ENCODE assay signal across 15 cellular contexts in genomic region chr4:151673913-151674520, GRCh38.
DNase-seq lines count a peak whose midpoint lies in the region; ATAC-seq, FAIRE-seq and TF ChIP-seq lines count a peak whose summit lies in the region.
"Had no signal": no experiment of that assay in that cellular context is flagged by ENCODE, and none has a peak within 500 bp of the region (broad histone marks: within the 10 kb centered on the region; RNA-seq: fewer than 3 reads in every experiment).

No MANE protein-coding gene starts in this region.

- H3K79me2 ChIP-seq in GM23248 (ENCODE audit: insufficient read depth) = no peaks in the 10 kb centered on the region

- no peak overlapping the region for H2AFZ ChIP-seq in GM23248

- 36 to 39% methylated on average over 12 of the region's 12 CpGs for WGBS in pancreas, 2 donors
- WGBS in GM23248 (ENCODE audit: low coverage in 1 of 2, low lambda C conversion rate in 2 of 2, missing lambda C conversion rate in 2 of 2), 2 experiments = 89 to 92% methylated on average over 12 of the region's 12 CpGs

- H3K27me3 ChIP-seq in ascending aorta (no peaks in the 10 kb centered on the region), left ventricle myocardium inferior (ENCODE audit: low read depth) (no peaks in the 10 kb centered on the region), pancreas (no peaks in the 10 kb centered on the region), GM23248 (replicated peaks; ENCODE audit: insufficient read depth) (no peaks in the 10 kb centered on the region)

- H3K9me3 ChIP-seq in ascending aorta = no peaks in the 10 kb centered on the region
- H3K9me3 ChIP-seq in left ventricle myocardium inferior (replicated peaks) = no peaks in the 10 kb centered on the region
- H3K9me3 ChIP-seq in pancreas = no peaks in the 10 kb centered on the region
- H3K9me3 ChIP-seq in GM23248 (ENCODE audit: low read depth) = no peaks in the 10 kb centered on the region

- TF ChIP-seq CTCF in LNCaP clone FGC (IDR thresholded peaks at IDR 0.05; ENCODE audit: control insufficient read depth, extremely low read depth, insufficient read depth) (no peak), ascending aorta (IDR thresholded peaks at IDR 0.05) (no peak), left ventricle myocardium inferior (IDR thresholded peaks at IDR 0.05; ENCODE audit: borderline replicate concordance) (no peak), pancreas (IDR thresholded peaks at IDR 0.05) (no peak)

- H3K4me2 ChIP-seq in GM23248 (ENCODE audit: unreplicated experiment) = no peak overlapping the region

- ATAC-seq in pancreas (peak; percentile 53 to 69 (median 60)), HG02759 (IDR thresholded peaks at IDR 0.05; ENCODE audit: unreplicated experiment) (no peak), GM18868 (IDR thresholded peaks at IDR 0.05; ENCODE audit: unreplicated experiment) (no peak)
- ATAC-seq: naive thymus-derived CD8-positive, alpha-beta T cell had no signal

- H3K36me3 ChIP-seq in ascending aorta (no peaks in the 10 kb centered on the region), left ventricle myocardium inferior (peaks cover 11% of the 10 kb centered on the region), pancreas (no peaks in the 10 kb centered on the region), GM23248 (ENCODE audit: low read depth) (no peaks in the 10 kb centered on the region)

- no peaks in the 10 kb centered on the region for H3K4me1 ChIP-seq in ascending aorta
- peaks cover 44% of the 10 kb centered on the region for H3K4me1 ChIP-seq in left ventricle myocardium inferior
- no peaks in the 10 kb centered on the region for H3K4me1 ChIP-seq in pancreas
- peaks cover 14% of the 10 kb centered on the region for H3K4me1 ChIP-seq in GM23248 (ENCODE audit: insufficient read depth)

- H3K27ac ChIP-seq in ascending aorta (no peak overlapping the region), left ventricle myocardium inferior (replicated peaks) (no peak overlapping the region), pancreas (no peak overlapping the region), GM23248 (no peak overlapping the region)

- H4K20me1 ChIP-seq in GM23248 (ENCODE audit: insufficient read depth) = no peaks in the 10 kb centered on the region

- H3K9me2 ChIP-seq in GM23248 (ENCODE audit: insufficient read depth) = no peaks in the 10 kb centered on the region

- DNase-seq in LNCaP clone FGC (ENCODE audit: low read depth) (no peak), ascending aorta (ENCODE audit: low spot score in 2 of 2) (no peak), left ventricle myocardium inferior (no peak), pancreas (no peak), DMS 273 (lab: John Stamatoyannopoulos, UW; ENCODE audit: unreplicated experiment) (no peak), GM23248 (no peak)
- DNase-seq: activated CD4-positive, alpha-beta T cell treated with anti-CD3 and anti-CD28 coated beads for 4 hours; activated CD8-positive, alpha-beta memory T cell treated with anti-CD3 and anti-CD28 coated beads, Interleukin-2, amount 50 U/mL, for 4 hours; activated naive CD4-positive, alpha-beta T cell; Kasumi-1; naive thymus-derived CD8-positive, alpha-beta T cell; NCI-H1436 treated with DMSO at 0.1 percent for 48 hours; NK-92 treated with Interleukin-12 subunit alpha and Interleukin-12 subunit beta, amount 100 ng/mL, for 24 hours had no signal

- H3K4me3 ChIP-seq in LNCaP clone FGC (ENCODE audit: low read depth, low read length) = peak overlapping the region; percentile 40; the same call in 1 of the 2 replicates
- peak overlapping the region; percentile 41 to 60 for H3K4me3 ChIP-seq in ascending aorta
- peak overlapping the region; percentile 56 for H3K4me3 ChIP-seq in left ventricle myocardium inferior
- H3K4me3 ChIP-seq in pancreas = peak overlapping the region in 2 of 4 donors; percentile 23 to 32
- no peak overlapping the region for H3K4me3 ChIP-seq in GM23248

- FAIRE-seq in pancreas (lab: Jason Lieb, UNC) = no peak

- peaks cover 13% of the 10 kb centered on the region; the same call in 1 of the 2 replicates for H3F3A ChIP-seq in GM23248 (ENCODE audit: insufficient read depth)

- in situ Hi-C loops in GM23248 (cut with MboI) = no loop called here

- no peak overlapping the region for H3K9ac ChIP-seq in GM23248

- intact Hi-C loops in ascending aorta (cut with DNase I) = no loop called here
- intact Hi-C loops in left ventricle myocardium inferior (cut with micrococcal nuclease) = no loop called here
- intact Hi-C loops in pancreas (cut with DNase I) = no loop called here

Comparison
In these comparisons a context has a peak if more than half of its experiments do, and no peak if none do; other contexts are left out.
1. ATAC-seq: peak in pancreas (4 of 4); none in HG02759 (single experiment) and GM18868 (single experiment).